Comparison of ENCODE assay signal across 1 cellular context in genomic region chr10:80202934-80203834, GRCh38.
TF ChIP-seq lines count a peak whose summit lies in the region.

No MANE protein-coding gene starts in this region.

TF ChIP-seq in K562, 482 proteins besides CTCF, POLR2A, EP300 and RAD21 (continued from another document and continues in another):
- TF ChIP-seq ZBTB11 (CRISPR knock-in tag; IDR thresholded peaks at IDR 0.05) (no peak), BRD4 (IDR thresholded peaks at IDR 0.05) (no peak), ZNF41 (CRISPR knock-in tag; conservative IDR thresholded peaks at IDR 0.05) (no peak), ELK3 (CRISPR knock-in tag; IDR thresholded peaks at IDR 0.05) (no peak), ZNF668 (CRISPR knock-in tag; IDR thresholded peaks at IDR 0.05) (no peak), RBM34 (IDR thresholded peaks at IDR 0.05; ENCODE audit: borderline replicate concordance, insufficient read depth, low read length) (no peak), ILK (tag; IDR thresholded peaks at IDR 0.05; ENCODE audit: borderline replicate concordance, low read depth) (no peak), ATF1 (CRISPR knock-in tag; IDR thresholded peaks at IDR 0.05) (no peak), ATF1 (tag; IDR thresholded peaks at IDR 0.05) (peak; percentile 75), ADNP (tag; IDR thresholded peaks at IDR 0.05) (no peak), SOX6 (IDR thresholded peaks at IDR 0.05) (peak; percentile 57; the same call in 1 of the 2 replicates), PPARD (CRISPR knock-in tag; IDR thresholded peaks at IDR 0.05) (no peak), MITF (IDR thresholded peaks at IDR 0.05) (peak; percentile 92), PTBP1 (IDR thresholded peaks at IDR 0.05; ENCODE audit: low read depth, low read length) (no peak), BCL6 (CRISPR knock-in tag; IDR thresholded peaks at IDR 0.05) (no peak), NCOA4 (IDR thresholded peaks at IDR 0.05; ENCODE audit: partially characterized antibody) (peak; percentile 84), ZNF347 (CRISPR knock-in tag; IDR thresholded peaks at IDR 0.05; ENCODE audit: low read depth) (no peak), ZNF696 (CRISPR knock-in tag; conservative IDR thresholded peaks at IDR 0.05) (no peak), SNRNP70 (optimal IDR thresholded peaks at IDR 0.05; ENCODE audit: low read depth, low read length) (no peak), CC2D1A (IDR thresholded peaks at IDR 0.05) (0 out of 2 replicates have a peak, but pooled peaks have one; percentile 54), ZNF140 (CRISPR knock-in tag; IDR thresholded peaks at IDR 0.05) (no peak), TEAD2 (tag; IDR thresholded peaks at IDR 0.05) (no peak), SIN3B (IDR thresholded peaks at IDR 0.05; ENCODE audit: low read depth) (no peak), CHD1 (IDR thresholded peaks at IDR 0.05; ENCODE audit: low read length) (no peak), BCOR (IDR thresholded peaks at IDR 0.05) (peak; percentile 92; the same call in 1 of the 2 replicates), ZNF584 (CRISPR knock-in tag; IDR thresholded peaks at IDR 0.05; ENCODE audit: low read depth) (no peak), PHB2 (IDR thresholded peaks at IDR 0.05; ENCODE audit: low read depth) (no peak), NR2C1 (IDR thresholded peaks at IDR 0.05) (no peak; the same call in none of the 2 replicates), NR2C1 (tag; IDR thresholded peaks at IDR 0.05) (peak; percentile 35; the same call in 1 of the 2 replicates), MTA3 (IDR thresholded peaks at IDR 0.05; ENCODE audit: borderline replicate concordance) (no peak; the same call in 1 of the 2 replicates), MBD1 (CRISPR knock-in tag; IDR thresholded peaks at IDR 0.05) (no peak), RHOXF2B (CRISPR knock-in tag; conservative IDR thresholded peaks at IDR 0.05) (no peak), ZNF12 (CRISPR knock-in tag; IDR thresholded peaks at IDR 0.05) (no peak), MYC (IDR thresholded peaks at IDR 0.05; ENCODE audit: low read depth, low read length) (peak; percentile 69), MYC (CRISPR knock-in tag; IDR thresholded peaks at IDR 0.05; ENCODE audit: borderline replicate concordance, low read depth) (no peak), SAFB (IDR thresholded peaks at IDR 0.05; ENCODE audit: borderline replicate concordance, low read depth, low read length) (no peak), RB1 (IDR thresholded peaks at IDR 0.05; ENCODE audit: low read depth) (no peak), PRDM10 (IDR thresholded peaks at IDR 0.05; ENCODE audit: partially characterized antibody) (peak; percentile 42), CREBBP (IDR thresholded peaks at IDR 0.05; ENCODE audit: low read depth, low read length) (no peak), ETS2 (tag; IDR thresholded peaks at IDR 0.05; ENCODE audit: borderline replicate concordance, poor library complexity, severe bottlenecking) (no peak), ZSCAN29 (IDR thresholded peaks at IDR 0.05) (no peak), MYNN (IDR thresholded peaks at IDR 0.05) (peak; percentile 75), MYNN (CRISPR knock-in tag; IDR thresholded peaks at IDR 0.05) (no peak), GTF2B (IDR thresholded peaks at IDR 0.05; ENCODE audit: extremely low read depth, insufficient read length) (no peak), ZNF699 (CRISPR knock-in tag; IDR thresholded peaks at IDR 0.05; ENCODE audit: insufficient replicate concordance) (no peak), CBX5 (IDR thresholded peaks at IDR 0.05; ENCODE audit: borderline replicate concordance, low read depth) (no peak), MTA1 (IDR thresholded peaks at IDR 0.05; ENCODE audit: borderline replicate concordance) (no peak; the same call in none of the 2 replicates), PKNOX1 (IDR thresholded peaks at IDR 0.05) (peak; percentile 79), EHMT2 (IDR thresholded peaks at IDR 0.05) (no peak; the same call in 1 of the 2 replicates), SRSF9 (IDR thresholded peaks at IDR 0.05; ENCODE audit: borderline replicate concordance, low read depth, low read length) (no peak), NCOA2 (IDR thresholded peaks at IDR 0.05; ENCODE audit: partially characterized antibody in 2 of 2) (no peak), CREB5 (CRISPR knock-in tag; IDR thresholded peaks at IDR 0.05) (no peak), ZNF766 (CRISPR knock-in tag; conservative IDR thresholded peaks at IDR 0.05) (no peak), EGR1 (conservative IDR thresholded peaks at IDR 0.05) (peak; percentile 54), HOXB6 (CRISPR knock-in tag; IDR thresholded peaks at IDR 0.05; ENCODE audit: borderline replicate concordance) (no peak; the same call in 1 of the 2 replicates), SRSF3 (IDR thresholded peaks at IDR 0.05; ENCODE audit: insufficient read depth, low read length) (no peak), CBFA2T2 (conservative IDR thresholded peaks at IDR 0.05) (peak; percentile 55), KDM5B (IDR thresholded peaks at IDR 0.05; ENCODE audit: insufficient replicate concordance, low read depth, low read length) (no peak), TARDBP (IDR thresholded peaks at IDR 0.05) (no peak), SP2 (IDR thresholded peaks at IDR 0.05; ENCODE audit: extremely low read depth, low read depth, low read length, poor library complexity, severe bottlenecking) (no peak), HNRNPL (IDR thresholded peaks at IDR 0.05; ENCODE audit: low read depth, low read length) (no peak), KAT8 (IDR thresholded peaks at IDR 0.05; ENCODE audit: low read depth) (no peak), FIP1L1 (IDR thresholded peaks at IDR 0.05; ENCODE audit: low read depth, low read length, poor library complexity, severe bottlenecking) (no peak)
